Comparison of ENCODE assay signal across 1 cellular context in the genomic region with DNA sequence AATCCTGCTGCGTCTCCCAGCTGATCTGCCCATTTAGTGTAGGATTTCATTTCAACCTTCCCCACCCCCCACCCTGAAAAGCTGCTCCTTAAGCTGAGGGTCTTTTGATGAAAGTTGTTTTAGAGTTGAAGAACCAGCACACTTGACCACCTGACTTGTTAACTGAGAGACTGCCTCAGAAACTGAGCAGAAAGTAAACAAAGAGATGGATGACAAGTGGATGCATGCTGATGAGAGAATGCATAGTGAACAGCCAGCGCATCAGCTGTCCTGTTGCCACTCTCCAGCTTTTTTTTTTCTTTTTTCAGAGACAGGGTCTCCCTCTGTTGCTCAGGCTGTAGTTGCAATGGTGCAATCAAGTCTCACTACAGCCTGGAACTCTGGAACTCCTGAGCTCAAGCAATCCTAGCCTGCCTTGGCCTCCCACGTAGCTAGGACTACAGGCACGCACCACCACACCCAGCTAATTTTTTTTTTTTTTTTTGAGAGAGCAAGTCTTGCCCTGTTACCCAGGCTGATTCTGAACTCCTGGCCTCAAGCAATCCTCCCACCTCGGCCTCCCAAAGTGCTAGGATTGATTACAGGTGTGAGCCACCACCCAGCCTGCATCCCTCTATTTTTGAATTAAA.
TF ChIP-seq lines count a peak whose summit lies in the region.

No MANE protein-coding gene starts in this region.

TF ChIP-seq in HepG2, 621 proteins besides CTCF, POLR2A, EP300 and RAD21:
- no peak for TF ChIP-seq RELA (CRISPR knock-in tag; IDR thresholded peaks at IDR 0.05)
- no peak for TF ChIP-seq ZNF839 (CRISPR knock-in tag; IDR thresholded peaks at IDR 0.05; ENCODE audit: borderline replicate concordance)
- TF ChIP-seq FOXA1 (IDR thresholded peaks at IDR 0.05) = no peak
- TF ChIP-seq FOXA1 (CRISPR knock-in tag; IDR thresholded peaks at IDR 0.05) = peak; percentile 71
- 0 out of 2 replicates have a peak, but pooled peaks have one; percentile 26 for TF ChIP-seq ZNF547 (CRISPR knock-in tag; IDR thresholded peaks at IDR 0.05)
- TF ChIP-seq FOXA3 (CRISPR knock-in tag; IDR thresholded peaks at IDR 0.05) = 0 out of 2 replicates have a peak, but pooled peaks have one; percentile 26
- peak; percentile 72; the same call in 1 of the 2 replicates for TF ChIP-seq ZNF460 (CRISPR knock-in tag; IDR thresholded peaks at IDR 0.05; ENCODE audit: borderline replicate concordance)
- TF ChIP-seq ZNF552 (CRISPR knock-in tag; IDR thresholded peaks at IDR 0.05; ENCODE audit: borderline replicate concordance) = no peak
- TF ChIP-seq ZNF263 (CRISPR knock-in tag; IDR thresholded peaks at IDR 0.05) = 0 out of 2 replicates have a peak, but pooled peaks have one; percentile 3
- no peak for TF ChIP-seq ZNF234 (CRISPR knock-in tag; conservative IDR thresholded peaks at IDR 0.05)
- TF ChIP-seq, protein P1, sequence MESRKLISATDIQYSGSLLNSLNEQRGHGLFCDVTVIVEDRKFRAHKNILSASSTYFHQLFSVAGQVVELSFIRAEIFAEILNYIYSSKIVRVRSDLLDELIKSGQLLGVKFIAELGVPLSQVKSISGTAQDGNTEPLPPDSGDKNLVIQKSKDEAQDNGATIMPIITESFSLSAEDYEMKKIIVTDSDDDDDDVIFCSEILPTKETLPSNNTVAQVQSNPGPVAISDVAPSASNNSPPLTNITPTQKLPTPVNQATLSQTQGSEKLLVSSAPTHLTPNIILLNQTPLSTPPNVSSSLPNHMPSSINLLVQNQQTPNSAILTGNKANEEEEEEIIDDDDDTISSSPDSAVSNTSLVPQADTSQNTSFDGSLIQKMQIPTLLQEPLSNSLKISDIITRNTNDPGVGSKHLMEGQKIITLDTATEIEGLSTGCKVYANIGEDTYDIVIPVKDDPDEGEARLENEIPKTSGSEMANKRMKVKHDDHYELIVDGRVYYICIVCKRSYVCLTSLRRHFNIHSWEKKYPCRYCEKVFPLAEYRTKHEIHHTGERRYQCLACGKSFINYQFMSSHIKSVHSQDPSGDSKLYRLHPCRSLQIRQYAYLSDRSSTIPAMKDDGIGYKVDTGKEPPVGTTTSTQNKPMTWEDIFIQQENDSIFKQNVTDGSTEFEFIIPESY (CRISPR knock-in tag; IDR thresholded peaks at IDR 0.05) = peak; percentile 81; the same call in 1 of the 2 replicates
- 0 out of 2 replicates have a peak, but pooled peaks have one; percentile 18 for TF ChIP-seq SAP130 (CRISPR knock-in tag; IDR thresholded peaks at IDR 0.05; ENCODE audit: low read depth)
TF ChIP-seq in HepG2: peak in this region for 7.
